22 cellular contexts compared by ENCODE assay signal in the genomic region with DNA sequence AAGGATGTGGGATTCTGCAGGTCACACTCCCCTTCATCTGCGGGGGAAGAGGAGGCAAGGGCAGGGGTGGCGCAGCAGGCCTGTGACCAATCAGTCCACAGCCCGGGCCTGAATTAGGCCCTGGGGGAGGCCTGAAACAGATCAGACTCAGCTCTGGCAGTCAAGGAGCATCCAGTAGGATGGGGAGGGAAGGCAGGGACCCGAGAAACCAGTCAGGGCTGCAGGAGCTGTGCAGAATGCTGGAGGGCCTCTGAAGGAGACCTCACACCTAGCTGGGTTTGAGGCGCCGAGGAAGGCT. TPM values are rescaled to one million over a fixed set of nuclear protein-coding genes. Genes with fewer than 3 reads are reported as not detected.
"Had no signal": no experiment of that assay in that cellular context is flagged by ENCODE, and none has a peak within 500 bp of the region (broad histone marks: within the 10 kb centered on the region; RNA-seq: fewer than 3 reads in every experiment).

No MANE protein-coding gene starts in this region.

- H3K36me3 Mint-ChIP-seq: activated naive CD4-positive, alpha-beta T cell treated with anti-CD3 and anti-CD28 coated beads, Interleukin-2, amount 50 U/mL, for 24 hours; memory B cell had no signal

- H3K4me1 ChIP-seq: ascending aorta, colonic mucosa, upper lobe of left lung had no signal

- H3K9me3 Mint-ChIP-seq: activated naive CD4-positive, alpha-beta T cell treated with anti-CD3 and anti-CD28 coated beads, Interleukin-2, amount 50 U/mL, for 24 hours; central memory CD8-positive, alpha-beta T cell; effector memory CD8-positive, alpha-beta T cell; memory B cell; nephron progenitor cell had no signal

- H3K4me1 Mint-ChIP-seq: activated naive CD4-positive, alpha-beta T cell treated with anti-CD3 and anti-CD28 coated beads, Interleukin-2, amount 50 U/mL, for 24 hours; central memory CD8-positive, alpha-beta T cell; memory B cell had no signal

- H3K27ac ChIP-seq: ascending aorta, brain microvascular endothelial cell, colonic mucosa, esophagus muscularis mucosa, upper lobe of left lung had no signal

- H3K27ac Mint-ChIP-seq: activated naive CD4-positive, alpha-beta T cell treated with anti-CD3 and anti-CD28 coated beads, Interleukin-2, amount 50 U/mL, for 24 hours; effector memory CD8-positive, alpha-beta T cell; memory B cell; nephron progenitor cell had no signal

- H3K4me3 ChIP-seq: ascending aorta, colonic mucosa, dorsolateral prefrontal cortex, esophagus muscularis mucosa, upper lobe of left lung had no signal

- H3K27me3 ChIP-seq: ascending aorta, brain microvascular endothelial cell, colonic mucosa, dorsolateral prefrontal cortex, upper lobe of left lung had no signal

- H3K36me3 ChIP-seq: ascending aorta, brain microvascular endothelial cell, colonic mucosa, upper lobe of left lung had no signal

- ATAC-seq: effector memory CD8-positive, alpha-beta T cell; SK-N-SH treated with all-trans-retinoic acid at 6 μM for 48 hours had no signal

- H3K4me3 Mint-ChIP-seq: activated naive CD4-positive, alpha-beta T cell treated with anti-CD3 and anti-CD28 coated beads, Interleukin-2, amount 50 U/mL, for 24 hours; central memory CD8-positive, alpha-beta T cell; effector memory CD8-positive, alpha-beta T cell; memory B cell; nephron progenitor cell had no signal

- DNase-seq: activated CD4-positive, alpha-beta T cell treated with anti-CD3 and anti-CD28 coated beads for 1 hour; activated gamma-delta T cell treated with Interleukin-2 at 50 U/mL for 16 hours; activated T-cell treated with anti-CD3 and anti-CD28 coated beads, Interleukin-2, amount 50 U/mL, for 1 hour; brain microvascular endothelial cell; colonic mucosa; effector memory CD8-positive, alpha-beta T cell; head of caudate nucleus; islet precursor cell; nephron progenitor cell; occipital lobe; stimulated activated CD4-positive, alpha-beta T cell treated with anti-CD3 and anti-CD28 coated beads, Interleukin-4, amount 100 ng/mL, for 24 hours; stimulated activated naive CD4-positive, alpha-beta T cell treated with Interleukin-2 at 50 U/mL for 16 hours; upper lobe of left lung had no signal

- H3K9me3 ChIP-seq: ascending aorta, colonic mucosa, esophagus muscularis mucosa, upper lobe of left lung had no signal

RNA-seq across cellular contexts. Expression of a gene that starts 12.7 kb away (rescaled TPM):
- total RNA-seq: ascending aorta; frontal cortex; occipital lobe; T-helper 2 cell treated with Interferon-gamma antibody and Interleukin-4, amounts not matched to agents 100 ng/mL and 5 ng/mL, for 36 hours had no signal

RNA-seq across cellular contexts. Expression of a gene that starts 34.4 kb away (rescaled TPM):
- total RNA-seq: frontal cortex; occipital lobe; T-helper 2 cell treated with Interferon-gamma antibody and Interleukin-4, amounts not matched to agents 100 ng/mL and 5 ng/mL, for 36 hours had no signal

RNA-seq across cellular contexts. Expression of a gene that starts 56.8 kb away (rescaled TPM):
- total RNA-seq: ascending aorta; colonic mucosa; occipital lobe; T-helper 2 cell treated with Interferon-gamma antibody and Interleukin-4, amounts not matched to agents 100 ng/mL and 5 ng/mL, for 36 hours had no signal
